ENCODE assay signal across 9 cellular contexts in genomic region chr18:55096261-55097026, GRCh38.
DNase-seq lines count a peak whose midpoint lies in the region; ATAC-seq, FAIRE-seq and TF ChIP-seq lines count a peak whose summit lies in the region.
"Had no signal": no experiment of that assay in that cellular context is flagged by ENCODE, and none has a peak within 500 bp of the region (broad histone marks: within the 10 kb centered on the region; RNA-seq: fewer than 3 reads in every experiment).

No MANE protein-coding gene starts in this region.

- H3K4me3 Mint-ChIP-seq in activated T-helper 1 cell treated with anti-CD3 and anti-CD28 coated beads, Interleukin-12 subunit alpha, Interleukin-12 subunit beta, Interleukin-2, Interleukin-4 antibody, amounts not matched to agents 30 ng/mL and 10 ng/mL and 1 ng/mL, durations not matched to agents 14 hours and 24 hours and 36 hours = no peak overlapping the region
- H3K4me3 Mint-ChIP-seq in CD4-positive, alpha-beta memory T cell = no peak overlapping the region

- intact Hi-C loops in activated T-helper 1 cell treated with anti-CD3 and anti-CD28 coated beads, Interleukin-12 subunit alpha, Interleukin-12 subunit beta, Interleukin-2, Interleukin-4 antibody, amounts not matched to agents 30 ng/mL and 10 ng/mL and 1 ng/mL, durations not matched to agents 14 hours and 24 hours and 36 hours (cut with micrococcal nuclease) = no loop called here
- intact Hi-C loops in CD4-positive, alpha-beta memory T cell (cut with micrococcal nuclease) = no loop called here

- peak overlapping the region; percentile 4; the same call in 1 of the 2 replicates for H3K4me3 ChIP-seq in AG10803 (ENCODE audit: low read length)
- H3K4me3 ChIP-seq in CD4-positive, alpha-beta memory T cell (ENCODE audit: low read length in 2 of 2) = no peak overlapping the region

- FAIRE-seq in urothelium cell line (lab: Jason Lieb, UNC) = no peak
- FAIRE-seq: islet of Langerhans had no signal

- H3K27me3 Mint-ChIP-seq in activated T-helper 1 cell treated with anti-CD3 and anti-CD28 coated beads, Interleukin-12 subunit alpha, Interleukin-12 subunit beta, Interleukin-2, Interleukin-4 antibody, amounts not matched to agents 30 ng/mL and 10 ng/mL and 1 ng/mL, durations not matched to agents 14 hours and 24 hours and 36 hours (ENCODE audit: insufficient read depth) = no peaks in the 10 kb centered on the region
- H3K27me3 Mint-ChIP-seq in CD4-positive, alpha-beta memory T cell = no peaks in the 10 kb centered on the region

- H3K27ac ChIP-seq in CD4-positive, alpha-beta memory T cell (ENCODE audit: low read depth, low read length) = no peak overlapping the region

- ATAC-seq in GM18907 (IDR thresholded peaks at IDR 0.05; ENCODE audit: unreplicated experiment) = peak; percentile 58

- peak; percentile 85 for DNase-seq in AG10803 (ENCODE audit: low read depth)
- DNase-seq in LoVo (ENCODE audit: low spot score) = peak; percentile 54
- DNase-seq in amniotic stem cell (lab: John Stamatoyannopoulos, UW) = peak; percentile 71
- peak; percentile 70 for DNase-seq in iPS-NIHi7 (ENCODE audit: extremely low spot score)
- peak; percentile 44 for DNase-seq in urothelium cell line (ENCODE audit: low spot score)
- DNase-seq in activated T-helper 1 cell treated with anti-CD3 and anti-CD28 coated beads, Interleukin-12 subunit alpha, Interleukin-12 subunit beta, Interleukin-2, Interleukin-4 antibody, amounts not matched to agents 30 ng/mL and 10 ng/mL and 1 ng/mL, durations not matched to agents 14 hours and 24 hours and 36 hours (ENCODE audit: low spot score) = no peak
- no peak for DNase-seq in CD4-positive, alpha-beta memory T cell

- no peaks in the 10 kb centered on the region for H3K4me1 ChIP-seq in CD4-positive, alpha-beta memory T cell (ENCODE audit: insufficient read depth, low read length)

- no peaks in the 10 kb centered on the region for H3K4me1 Mint-ChIP-seq in activated T-helper 1 cell treated with anti-CD3 and anti-CD28 coated beads, Interleukin-12 subunit alpha, Interleukin-12 subunit beta, Interleukin-2, Interleukin-4 antibody, amounts not matched to agents 30 ng/mL and 10 ng/mL and 1 ng/mL, durations not matched to agents 14 hours and 24 hours and 36 hours (ENCODE audit: low read depth)
- H3K4me1 Mint-ChIP-seq in CD4-positive, alpha-beta memory T cell = no peaks in the 10 kb centered on the region

- peak; percentile 74 for TF ChIP-seq CTCF in AG10803 (conservative IDR thresholded peaks at IDR 0.05; ENCODE audit: low read length)

- H3K36me3 ChIP-seq in CD4-positive, alpha-beta memory T cell (ENCODE audit: insufficient read depth, low read length) = no peaks in the 10 kb centered on the region

- H3K9me3 ChIP-seq in CD4-positive, alpha-beta memory T cell (ENCODE audit: control insufficient read depth in 1 of 2, low read length in 2 of 2) = no peaks in the 10 kb centered on the region

- CTCF ChIA-PET in CD4-positive, alpha-beta memory T cell (lab: Charles Lee; ENCODE audit: partially characterized antibody) = no interaction called here

- POLR2A ChIA-PET in CD4-positive, alpha-beta memory T cell (lab: Charles Lee; ENCODE audit: partially characterized antibody) = no interaction called here

- no peak overlapping the region for H3K27ac Mint-ChIP-seq in activated T-helper 1 cell treated with anti-CD3 and anti-CD28 coated beads, Interleukin-12 subunit alpha, Interleukin-12 subunit beta, Interleukin-2, Interleukin-4 antibody, amounts not matched to agents 30 ng/mL and 10 ng/mL and 1 ng/mL, durations not matched to agents 14 hours and 24 hours and 36 hours
- H3K27ac Mint-ChIP-seq in CD4-positive, alpha-beta memory T cell = no peak overlapping the region

- no peaks in the 10 kb centered on the region for H3K36me3 Mint-ChIP-seq in activated T-helper 1 cell treated with anti-CD3 and anti-CD28 coated beads, Interleukin-12 subunit alpha, Interleukin-12 subunit beta, Interleukin-2, Interleukin-4 antibody, amounts not matched to agents 30 ng/mL and 10 ng/mL and 1 ng/mL, durations not matched to agents 14 hours and 24 hours and 36 hours (ENCODE audit: low read depth)
- H3K36me3 Mint-ChIP-seq in CD4-positive, alpha-beta memory T cell = no peaks in the 10 kb centered on the region

- no peaks in the 10 kb centered on the region for H3K27me3 ChIP-seq in CD4-positive, alpha-beta memory T cell (ENCODE audit: insufficient read depth, low read length)

- H3K9me3 Mint-ChIP-seq in activated T-helper 1 cell treated with anti-CD3 and anti-CD28 coated beads, Interleukin-12 subunit alpha, Interleukin-12 subunit beta, Interleukin-2, Interleukin-4 antibody, amounts not matched to agents 30 ng/mL and 10 ng/mL and 1 ng/mL, durations not matched to agents 14 hours and 24 hours and 36 hours = no peaks in the 10 kb centered on the region
- H3K9me3 Mint-ChIP-seq in CD4-positive, alpha-beta memory T cell = peaks cover 0 to 4% (median 0%) of the 10 kb centered on the region in 8 donors

Comparison
In these comparisons a context has a peak if more than half of its experiments do, and no peak if none do; other contexts are left out.
1. DNase-seq: peak in AG10803 (single experiment), LoVo (single experiment), amniotic stem cell (single experiment), iPS-NIHi7 (single experiment) and urothelium cell line (single experiment); none in activated T-helper 1 cell treated with anti-CD3 and anti-CD28 coated beads, Interleukin-12 subunit alpha, Interleukin-12 subunit beta, Interleukin-2, Interleukin-4 antibody, amounts not matched to agents 30 ng/mL and 10 ng/mL and 1 ng/mL, durations not matched to agents 14 hours and 24 hours and 36 hours (single experiment) and CD4-positive, alpha-beta memory T cell (0 of 5).